1 cellular context compared by ENCODE assay signal in genomic region chr2:17545680-17546613, GRCh38.
TF ChIP-seq lines count a peak whose summit lies in the region.

No MANE protein-coding gene starts in this region.

TF ChIP-seq in WTC11, 78 proteins besides CTCF, POLR2A, EP300 and RAD21 (continued from another document):
- TF ChIP-seq ZNF532 (CRISPR knock-in tag; IDR thresholded peaks at IDR 0.05; ENCODE audit: borderline replicate concordance) (no peak), ZNF512 (CRISPR knock-in tag; IDR thresholded peaks at IDR 0.05; ENCODE audit: borderline replicate concordance) (no peak), RELA (CRISPR knock-in tag; IDR thresholded peaks at IDR 0.05; ENCODE audit: borderline replicate concordance) (no peak), ZBTB21 (CRISPR knock-in tag; IDR thresholded peaks at IDR 0.05; ENCODE audit: borderline replicate concordance) (no peak), FOXP1 (CRISPR knock-in tag; IDR thresholded peaks at IDR 0.05; ENCODE audit: borderline replicate concordance) (no peak), CBFB (CRISPR knock-in tag; IDR thresholded peaks at IDR 0.05; ENCODE audit: low read depth) (no peak), FOXJ3 (CRISPR knock-in tag; IDR thresholded peaks at IDR 0.05; ENCODE audit: borderline replicate concordance) (no peak), ATF3 (CRISPR knock-in tag; conservative IDR thresholded peaks at IDR 0.05) (no peak), E2F4 (CRISPR knock-in tag; IDR thresholded peaks at IDR 0.05; ENCODE audit: borderline replicate concordance, low read depth) (no peak), HMGXB4 (CRISPR knock-in tag; IDR thresholded peaks at IDR 0.05) (no peak), ZNF416 (CRISPR knock-in tag; IDR thresholded peaks at IDR 0.05) (no peak), GRHL2 (CRISPR knock-in tag; IDR thresholded peaks at IDR 0.05; ENCODE audit: insufficient replicate concordance, severe bottlenecking) (no peak)
